1 cellular context compared by ENCODE assay signal in the genomic region with DNA sequence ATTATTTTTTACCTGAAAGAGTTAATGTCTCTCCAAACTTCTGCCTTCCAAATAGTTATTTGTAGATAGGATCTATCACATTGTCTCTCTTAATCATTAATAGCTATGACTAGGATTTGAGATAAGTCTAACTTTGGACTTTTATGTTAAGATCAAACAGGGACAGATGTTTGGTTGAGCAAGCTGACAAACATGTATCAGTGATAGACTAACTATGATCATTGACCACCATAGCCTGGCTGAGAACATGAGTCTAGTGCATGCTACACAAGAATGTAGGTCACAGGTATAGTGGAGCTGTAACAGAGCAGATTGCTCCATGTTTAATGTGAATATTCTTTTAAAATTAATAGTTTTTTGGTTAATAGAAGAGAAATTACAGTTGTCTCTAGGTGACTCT.
TF ChIP-seq lines count a peak whose summit lies in the region.
"Not testable (repeated sequence)": the region's sequence is repeated elsewhere in the genome, so short reads cannot be mapped to it uniquely, and the experiment has no call there.

No MANE protein-coding gene starts in this region.

TF ChIP-seq in HepG2, 621 proteins besides CTCF, POLR2A, EP300 and RAD21 (continued from another document):
- TF ChIP-seq PAXIP1 (CRISPR knock-in tag; conservative IDR thresholded peaks at IDR 0.05) = peak; percentile 78
- TF ChIP-seq CEBPG (CRISPR knock-in tag; IDR thresholded peaks at IDR 0.05) = peak; percentile 63
- not testable (repeated sequence) for TF ChIP-seq NR2F6 (IDR thresholded peaks at IDR 0.05); CREM (CRISPR knock-in tag; IDR thresholded peaks at IDR 0.05); FOXP1 (IDR thresholded peaks at IDR 0.05); FOXA1 (IDR thresholded peaks at IDR 0.05); SOX6 (IDR thresholded peaks at IDR 0.05)
- TF ChIP-seq NR2F6 (CRISPR knock-in tag; IDR thresholded peaks at IDR 0.05) = 0 out of 2 replicates have a peak, but pooled peaks have one; percentile 22
- TF ChIP-seq, protein P1, sequence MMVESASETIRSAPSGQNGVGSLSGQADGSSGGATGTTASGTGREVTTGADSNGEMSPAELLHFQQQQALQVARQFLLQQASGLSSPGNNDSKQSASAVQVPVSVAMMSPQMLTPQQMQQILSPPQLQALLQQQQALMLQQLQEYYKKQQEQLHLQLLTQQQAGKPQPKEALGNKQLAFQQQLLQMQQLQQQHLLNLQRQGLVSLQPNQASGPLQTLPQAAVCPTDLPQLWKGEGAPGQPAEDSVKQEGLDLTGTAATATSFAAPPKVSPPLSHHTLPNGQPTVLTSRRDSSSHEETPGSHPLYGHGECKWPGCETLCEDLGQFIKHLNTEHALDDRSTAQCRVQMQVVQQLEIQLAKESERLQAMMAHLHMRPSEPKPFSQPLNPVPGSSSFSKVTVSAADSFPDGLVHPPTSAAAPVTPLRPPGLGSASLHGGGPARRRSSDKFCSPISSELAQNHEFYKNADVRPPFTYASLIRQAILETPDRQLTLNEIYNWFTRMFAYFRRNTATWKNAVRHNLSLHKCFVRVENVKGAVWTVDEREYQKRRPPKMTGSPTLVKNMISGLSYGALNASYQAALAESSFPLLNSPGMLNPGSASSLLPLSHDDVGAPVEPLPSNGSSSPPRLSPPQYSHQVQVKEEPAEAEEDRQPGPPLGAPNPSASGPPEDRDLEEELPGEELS (CRISPR knock-in tag; IDR thresholded peaks at IDR 0.05) = 0 out of 2 replicates have a peak, but pooled peaks have one; percentile 31
- TF ChIP-seq KDM6A (CRISPR knock-in tag; IDR thresholded peaks at IDR 0.05; ENCODE audit: low read depth) = 0 out of 2 replicates have a peak, but pooled peaks have one; percentile 15
- 0 out of 2 replicates have a peak, but pooled peaks have one; percentile 12 for TF ChIP-seq TBX3 (IDR thresholded peaks at IDR 0.05; ENCODE audit: borderline replicate concordance)
- peak; percentile 29; the same call in 1 of the 2 replicates for TF ChIP-seq CREM (IDR thresholded peaks at IDR 0.05)
- TF ChIP-seq FOXP1 (CRISPR knock-in tag; IDR thresholded peaks at IDR 0.05) = peak; percentile 30; the same call in 1 of the 2 replicates
- peak; percentile 68 for TF ChIP-seq RXRB (CRISPR knock-in tag; IDR thresholded peaks at IDR 0.05; ENCODE audit: borderline replicate concordance)
- TF ChIP-seq FOXA3 (CRISPR knock-in tag; IDR thresholded peaks at IDR 0.05) = peak; percentile 66
- peak; percentile 76 for TF ChIP-seq ISL2 (CRISPR knock-in tag; IDR thresholded peaks at IDR 0.05)
- TF ChIP-seq MED1 (CRISPR knock-in tag; IDR thresholded peaks at IDR 0.05) = peak; percentile 72
- TF ChIP-seq SOX5 (CRISPR knock-in tag; IDR thresholded peaks at IDR 0.05; ENCODE audit: borderline replicate concordance) = peak; percentile 40; the same call in 1 of the 2 replicates
- peak; percentile 82 for TF ChIP-seq PPARG (CRISPR knock-in tag; conservative IDR thresholded peaks at IDR 0.05)
- TF ChIP-seq TCF7 (IDR thresholded peaks at IDR 0.05; ENCODE audit: low read depth) = peak; percentile 58
- peak; percentile 82; the same call in 1 of the 2 replicates for TF ChIP-seq ZNF652 (CRISPR knock-in tag; IDR thresholded peaks at IDR 0.05; ENCODE audit: borderline replicate concordance, low read depth)
- TF ChIP-seq BCL6 (CRISPR knock-in tag; IDR thresholded peaks at IDR 0.05) = peak; percentile 39; the same call in 1 of the 2 replicates
- 0 out of 2 replicates have a peak, but pooled peaks have one; percentile 17 for TF ChIP-seq FOXA1 (CRISPR knock-in tag; IDR thresholded peaks at IDR 0.05)
- TF ChIP-seq SOX6 (CRISPR knock-in tag; IDR thresholded peaks at IDR 0.05) = peak; percentile 38; the same call in 1 of the 2 replicates
- TF ChIP-seq, protein P2, sequence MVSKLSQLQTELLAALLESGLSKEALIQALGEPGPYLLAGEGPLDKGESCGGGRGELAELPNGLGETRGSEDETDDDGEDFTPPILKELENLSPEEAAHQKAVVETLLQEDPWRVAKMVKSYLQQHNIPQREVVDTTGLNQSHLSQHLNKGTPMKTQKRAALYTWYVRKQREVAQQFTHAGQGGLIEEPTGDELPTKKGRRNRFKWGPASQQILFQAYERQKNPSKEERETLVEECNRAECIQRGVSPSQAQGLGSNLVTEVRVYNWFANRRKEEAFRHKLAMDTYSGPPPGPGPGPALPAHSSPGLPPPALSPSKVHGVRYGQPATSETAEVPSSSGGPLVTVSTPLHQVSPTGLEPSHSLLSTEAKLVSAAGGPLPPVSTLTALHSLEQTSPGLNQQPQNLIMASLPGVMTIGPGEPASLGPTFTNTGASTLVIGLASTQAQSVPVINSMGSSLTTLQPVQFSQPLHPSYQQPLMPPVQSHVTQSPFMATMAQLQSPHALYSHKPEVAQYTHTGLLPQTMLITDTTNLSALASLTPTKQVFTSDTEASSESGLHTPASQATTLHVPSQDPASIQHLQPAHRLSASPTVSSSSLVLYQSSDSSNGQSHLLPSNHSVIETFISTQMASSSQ (IDR thresholded peaks at IDR 0.05; ENCODE audit: low read depth) = peak; percentile 76
- TF ChIP-seq, protein P2 (CRISPR knock-in tag; IDR thresholded peaks at IDR 0.05; ENCODE audit: borderline replicate concordance) = peak; percentile 88
- TF ChIP-seq ARID5B (CRISPR knock-in tag; IDR thresholded peaks at IDR 0.05) = peak; percentile 59; the same call in 1 of the 2 replicates
- peak; percentile 34; the same call in 1 of the 2 replicates for TF ChIP-seq SALL1 (CRISPR knock-in tag; IDR thresholded peaks at IDR 0.05)
- TF ChIP-seq GATAD2A (CRISPR knock-in tag; IDR thresholded peaks at IDR 0.05) = peak; percentile 44; the same call in 1 of the 2 replicates
- peak; percentile 49 for TF ChIP-seq HNF4A (CRISPR knock-in tag; IDR thresholded peaks at IDR 0.05)
TF ChIP-seq in HepG2: peak in this region for 35; not testable (repeated sequence) for 586.
